8 cellular contexts compared by ENCODE assay signal in genomic region chr16:67349172-67349571, GRCh38. TPM values are rescaled to one million over a fixed set of nuclear protein-coding genes. Genes with fewer than 3 reads are reported as not detected.
DNase-seq lines count a peak whose midpoint lies in the region; ATAC-seq and TF ChIP-seq lines count a peak whose summit lies in the region.
"Had no signal": no experiment of that assay in that cellular context is flagged by ENCODE, and none has a peak within 500 bp of the region (broad histone marks: within the 10 kb centered on the region; RNA-seq: fewer than 3 reads in every experiment).

No MANE protein-coding gene starts in this region.

- ATAC-seq in GM19467 (IDR thresholded peaks at IDR 0.05; ENCODE audit: unreplicated experiment) (no peak), GM19463 (IDR thresholded peaks at IDR 0.05; ENCODE audit: unreplicated experiment) (no peak), Right ventricle myocardium superior (ENCODE audit: poor library complexity) (no peak)

- intact Hi-C loops in Right ventricle myocardium superior (cut with DNase I) = no loop called here

- H3K36me3 Mint-ChIP-seq in progenitor cell of endocrine pancreas (ENCODE audit: insufficient read depth) = no peaks in the 10 kb centered on the region

- H3K36me3 ChIP-seq in brain microvascular endothelial cell (replicated peaks) = no peaks in the 10 kb centered on the region

- TF ChIP-seq CTCF in GM10266 (IDR thresholded peaks at IDR 0.05; ENCODE audit: control insufficient read depth, insufficient read depth, low read depth, missing control alignments) = peak; percentile 29
- peak; percentile 42 for TF ChIP-seq CTCF in brain microvascular endothelial cell (IDR thresholded peaks at IDR 0.05; ENCODE audit: low read depth, low read length, missing control alignments)
- TF ChIP-seq CTCF in progenitor cell of endocrine pancreas (IDR thresholded peaks at IDR 0.05; ENCODE audit: unreplicated experiment) = peak; percentile 40

- H3K27ac Mint-ChIP-seq in progenitor cell of endocrine pancreas = no peak overlapping the region
- H3K27ac Mint-ChIP-seq: stimulated activated naive CD8-positive, alpha-beta T cell treated with anti-CD3 and anti-CD28 coated beads, Interleukin-15, Interleukin-2, amounts not matched to agents 100 ng/mL and 50 ng/mL, for 24 hours had no signal

- no peaks in the 10 kb centered on the region for H3K27me3 ChIP-seq in brain microvascular endothelial cell (replicated peaks)

- no peaks in the 10 kb centered on the region for H3K27me3 Mint-ChIP-seq in progenitor cell of endocrine pancreas
- H3K27me3 Mint-ChIP-seq: stimulated activated naive CD8-positive, alpha-beta T cell treated with anti-CD3 and anti-CD28 coated beads, Interleukin-15, Interleukin-2, amounts not matched to agents 100 ng/mL and 50 ng/mL, for 24 hours had no signal

- in situ Hi-C loops in brain microvascular endothelial cell (cut with HindIII; ENCODE audit: low pct_ligation_motif_present, low sequenced_read_pairs) = no loop called here

- peaks cover 7% of the 10 kb centered on the region for H3K4me1 Mint-ChIP-seq in progenitor cell of endocrine pancreas (ENCODE audit: low read depth)

- no peak overlapping the region for H3K4me3 Mint-ChIP-seq in progenitor cell of endocrine pancreas (ENCODE audit: low read depth)
- H3K4me3 Mint-ChIP-seq: stimulated activated naive CD8-positive, alpha-beta T cell treated with anti-CD3 and anti-CD28 coated beads, Interleukin-15, Interleukin-2, amounts not matched to agents 100 ng/mL and 50 ng/mL, for 24 hours had no signal

- H3K27ac ChIP-seq in brain microvascular endothelial cell = no peak overlapping the region

- DNase-seq in GM10266 (ENCODE audit: extremely low spot score) = no peak
- DNase-seq in NCI-H1105 treated with DMSO at 0.1 percent for 48 hours (lab: John Stamatoyannopoulos, UW) = peak; percentile 4
- no peak for DNase-seq in brain microvascular endothelial cell
- no peak for DNase-seq in progenitor cell of endocrine pancreas (ENCODE audit: low spot score, unreplicated experiment)
- no peak for DNase-seq in Right ventricle myocardium superior

- H3K4me3 ChIP-seq in brain microvascular endothelial cell (ENCODE audit: low read depth, low read length) = no peak overlapping the region

- H3K9me3 Mint-ChIP-seq in progenitor cell of endocrine pancreas (ENCODE audit: low read depth) = no peaks in the 10 kb centered on the region
- H3K9me3 Mint-ChIP-seq: stimulated activated naive CD8-positive, alpha-beta T cell treated with anti-CD3 and anti-CD28 coated beads, Interleukin-15, Interleukin-2, amounts not matched to agents 100 ng/mL and 50 ng/mL, for 24 hours had no signal

RNA-seq across cellular contexts. Expression of gene LRRC36, which starts 22.6 kb away (rescaled TPM):
- total RNA-seq in progenitor cell of endocrine pancreas (1.6 and 2.3 TPM in 2 replicates), Right ventricle myocardium superior (not detected)

RNA-seq across cellular contexts. Expression of gene KCTD19, which starts 22.6 kb away (rescaled TPM):
- total RNA-seq in progenitor cell of endocrine pancreas (0.14 and 1.4 TPM in 2 replicates), Right ventricle myocardium superior (not detected)

RNA-seq across cellular contexts. Expression of gene TPPP3, which starts 44.1 kb away (rescaled TPM):
- total RNA-seq in progenitor cell of endocrine pancreas (17.5 and 26.8 TPM in 2 replicates), Right ventricle myocardium superior (8.9 TPM)
